In genomic region chr13:69418319-69418718, GRCh38 we compare ENCODE assay signal across 29 cellular contexts.
"Had no signal": no experiment of that assay in that cellular context is flagged by ENCODE, and none has a peak within 500 bp of the region (broad histone marks: within the 10 kb centered on the region; RNA-seq: fewer than 3 reads in every experiment).

No MANE protein-coding gene starts in this region.

- H3K36me3 Mint-ChIP-seq: memory B cell had no signal

- H3K9me3 ChIP-seq: colonic mucosa, esophagus muscularis mucosa, gastroesophageal sphincter, neutrophil, pancreas, transverse colon, upper lobe of right lung, uterus had no signal

- ATAC-seq: foreskin keratinocyte; gastroesophageal sphincter; heart left ventricle; left lobe of liver; natural killer cell treated with Interleukin-12 subunit alpha and Interleukin-12 subunit beta and Interleukin-15 and Interleukin-18, amount 100 ng/mL, for 72 hours; pancreas; sciatic nerve; stimulated activated naive CD8-positive, alpha-beta T cell treated with anti-CD3 and anti-CD28 coated beads, Interleukin-15, amount 100 ng/mL, for 72 hours; upper lobe of right lung had no signal

- H3K4me1 ChIP-seq: colonic mucosa, esophagus muscularis mucosa, foreskin keratinocyte, gastroesophageal sphincter, heart left ventricle, pancreas, suprapubic skin, transverse colon, upper lobe of right lung, uterus had no signal

- H3K27ac ChIP-seq: colonic mucosa, esophagus muscularis mucosa, foreskin keratinocyte, gastroesophageal sphincter, heart left ventricle, hepatocyte, neutrophil, pancreas, suprapubic skin, transverse colon, upper lobe of right lung, uterus had no signal

- H3K36me3 ChIP-seq: colonic mucosa, esophagus muscularis mucosa, gastroesophageal sphincter, heart left ventricle, neutrophil, pancreas, suprapubic skin, transverse colon, upper lobe of right lung, uterus had no signal

- H3K4me1 Mint-ChIP-seq: memory B cell; stimulated activated naive CD8-positive, alpha-beta T cell treated with anti-CD3 and anti-CD28 coated beads, Interleukin-15, amount 100 ng/mL, for 72 hours had no signal

- H3K27ac Mint-ChIP-seq: dendritic cell treated with granulocyte-macrophage colony-stimulating factor and Interleukin-4, amounts not matched to agents 40 ng/mL and 50 ng/mL, for 4 days; memory B cell; natural killer cell treated with Interleukin-12 subunit alpha and Interleukin-12 subunit beta and Interleukin-15 and Interleukin-18, amount 100 ng/mL, for 72 hours; progenitor cell of endocrine pancreas; stimulated activated naive CD8-positive, alpha-beta T cell treated with anti-CD3 and anti-CD28 coated beads, Interleukin-15, amount 100 ng/mL, for 72 hours had no signal

- H3K27me3 ChIP-seq: colonic mucosa, esophagus muscularis mucosa, foreskin keratinocyte, gastroesophageal sphincter, heart left ventricle, hepatocyte, neutrophil, pancreas, suprapubic skin, transverse colon, upper lobe of right lung, uterus had no signal

- H3K4me3 ChIP-seq: colonic mucosa, esophagus muscularis mucosa, gastroesophageal sphincter, heart left ventricle, hepatocyte, lung, pancreas, smooth muscle cell, suprapubic skin, transverse colon, upper lobe of right lung, uterus had no signal

- H3K4me3 Mint-ChIP-seq: dendritic cell treated with granulocyte-macrophage colony-stimulating factor and Interleukin-4, amounts not matched to agents 40 ng/mL and 50 ng/mL, for 4 days; memory B cell; natural killer cell treated with Interleukin-12 subunit alpha and Interleukin-12 subunit beta and Interleukin-15 and Interleukin-18, amount 100 ng/mL, for 72 hours; neural crest cell; stimulated activated naive CD8-positive, alpha-beta T cell treated with anti-CD3 and anti-CD28 coated beads, Interleukin-15, amount 100 ng/mL, for 72 hours had no signal

- DNase-seq: colonic mucosa; effector memory CD4-positive, alpha-beta T cell; foreskin keratinocyte; heart left ventricle; kidney; pancreas; stimulated activated CD4-positive, alpha-beta T cell treated with anti-CD3 and anti-CD28 coated beads, Interleukin-12 subunit alpha, Interleukin-12 subunit beta, amount 100 ng/mL, for 4 hours; stimulated activated CD4-positive, alpha-beta T cell treated with anti-CD3 and anti-CD28 coated beads, Interleukin-1b, Interleukin-23, amount 100 ng/mL, for 48 hours; stimulated activated CD4-positive, alpha-beta T cell treated with anti-CD3 and anti-CD28 coated beads, Interleukin-4, amount 100 ng/mL, for 1 hour; stimulated activated CD8-positive, alpha-beta memory T cell treated with anti-CD3 and anti-CD28 coated beads, Interleukin-4, amount 100 ng/mL, for 48 hours; stimulated activated naive CD4-positive, alpha-beta T cell; stimulated activated naive CD8-positive, alpha-beta T cell treated with anti-CD3 and anti-CD28 coated beads, Interleukin-15, amount 100 ng/mL, for 72 hours; transverse colon; upper lobe of right lung; uterus had no signal

- H3K27me3 Mint-ChIP-seq: dendritic cell treated with granulocyte-macrophage colony-stimulating factor and Interleukin-4, amounts not matched to agents 40 ng/mL and 50 ng/mL, for 4 days; memory B cell; natural killer cell treated with Interleukin-12 subunit alpha and Interleukin-12 subunit beta and Interleukin-15 and Interleukin-18, amount 100 ng/mL, for 72 hours; progenitor cell of endocrine pancreas; stimulated activated naive CD8-positive, alpha-beta T cell treated with anti-CD3 and anti-CD28 coated beads, Interleukin-15, amount 100 ng/mL, for 72 hours had no signal
